In the genomic region with DNA sequence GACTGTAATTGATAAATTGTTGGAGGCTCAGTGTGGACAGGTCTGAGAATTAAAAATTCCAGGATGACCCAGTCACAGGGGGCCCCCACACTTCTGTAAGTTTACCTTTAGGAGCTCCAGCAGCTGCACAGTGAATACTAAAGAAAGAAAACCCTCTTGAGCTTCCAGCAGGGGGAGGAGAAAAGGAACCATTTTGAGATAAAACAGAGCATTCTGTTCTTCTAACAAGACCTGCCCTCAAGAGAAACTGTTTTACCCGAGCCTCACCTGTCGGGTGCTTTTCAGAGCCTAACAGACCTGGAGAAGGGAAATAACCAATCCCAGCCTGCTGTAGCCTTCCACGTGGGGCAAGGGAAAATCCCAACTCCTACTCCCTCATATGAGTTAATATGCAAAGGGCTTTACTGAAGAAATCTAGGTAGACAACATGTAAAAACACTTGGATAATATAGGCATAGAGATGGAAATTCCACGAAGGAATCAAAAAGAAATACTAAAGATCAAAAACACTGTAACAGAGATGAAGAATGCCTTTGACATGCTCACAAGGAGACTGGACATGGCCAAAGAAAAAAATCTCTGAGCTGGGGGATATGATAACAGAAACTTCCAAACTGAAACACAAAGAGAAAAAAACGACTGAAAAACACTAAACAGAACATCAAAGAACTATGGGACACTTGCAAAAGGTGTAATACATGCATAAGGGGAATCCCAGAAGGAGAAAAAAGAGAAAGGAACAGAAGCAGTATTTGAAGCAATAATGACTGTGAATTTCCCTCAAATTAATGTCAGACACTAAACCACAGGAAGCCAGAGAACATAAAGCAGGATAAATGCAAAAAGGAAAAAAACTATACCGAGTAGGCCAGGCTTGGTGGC, we compare ENCODE assay signal across 22 cellular contexts.
DNase-seq lines count a peak whose midpoint lies in the region; ATAC-seq and TF ChIP-seq lines count a peak whose summit lies in the region.
"Had no signal": no experiment of that assay in that cellular context is flagged by ENCODE, and none has a peak within 500 bp of the region (broad histone marks: within the 10 kb centered on the region; RNA-seq: fewer than 3 reads in every experiment).

No MANE protein-coding gene starts in this region.

- intact Hi-C loops in activated B cell treated with CpG ODN at 0.5 μM for 24 hours (cut with micrococcal nuclease): no loop called here
- intact Hi-C loops in natural killer cell (cut with micrococcal nuclease): no loop called here

- H3K9me3 Mint-ChIP-seq in activated naive CD4-positive, alpha-beta T cell treated with anti-CD3 and anti-CD28 coated beads, Interleukin-2, amount 50 U/mL, for 72 hours: no peaks in the 10 kb centered on the region
- H3K9me3 Mint-ChIP-seq in activated B cell treated with CpG ODN at 0.5 μM for 24 hours (no peaks in the 10 kb centered on the region), natural killer cell (no peaks in the 10 kb centered on the region)
- H3K9me3 Mint-ChIP-seq in stimulated activated memory B cell treated with anti-CD40 and anti-IgM and Interleukin-4, amounts not matched to agents 10 μg/mL and 1 μg/mL and 100 μg/mL, for 72 hours: no peaks in the 10 kb centered on the region
- H3K9me3 Mint-ChIP-seq: HFFc6 had no signal

- TF ChIP-seq CTCF in activated B cell treated with CpG ODN at 0.5 μM for 24 hours (IDR thresholded peaks at IDR 0.05) (no peak), natural killer cell (IDR thresholded peaks at IDR 0.05) (no peak)

- no peaks in the 10 kb centered on the region for H3K27me3 Mint-ChIP-seq in activated B cell treated with CpG ODN at 0.5 μM for 24 hours
- H3K27me3 Mint-ChIP-seq in stimulated activated memory B cell treated with anti-CD40 and anti-IgM and Interleukin-4, amounts not matched to agents 10 μg/mL and 1 μg/mL and 100 μg/mL, for 72 hours: no peaks in the 10 kb centered on the region
- peaks cover 13 to 22% of the 10 kb centered on the region in 2 donors for H3K27me3 Mint-ChIP-seq in natural killer cell (ENCODE audit: low read depth in 2 of 2)

- DNase-seq in activated naive CD4-positive, alpha-beta T cell treated with anti-CD3 and anti-CD28 coated beads, Interleukin-2, amount 50 U/mL, for 72 hours (ENCODE audit: low spot score in 2 of 2): no peak
- DNase-seq in activated naive CD4-positive, alpha-beta T cell treated with Interleukin-2 at 50 U/mL for 16 hours: no peak
- DNase-seq in activated B cell treated with CpG ODN at 0.5 μM for 24 hours: no peak
- no peak for DNase-seq in CD1c-positive myeloid dendritic cell (ENCODE audit: extremely low spot score)
- DNase-seq in activated gamma-delta T cell treated with Interleukin-2 at 50 U/mL for 16 hours: no peak
- DNase-seq in natural killer cell: no peak
- DNase-seq: activated CD8-positive, alpha-beta memory T cell treated with anti-CD3 and anti-CD28 coated beads, Interleukin-2, amount 50 U/mL, for 4 hours; activated naive CD4-positive, alpha-beta T cell treated with anti-CD3 and anti-CD28 coated beads, Interleukin-2, amount 50 U/mL, for 16 hours; brain microvascular endothelial cell; DMS79; dorsolateral prefrontal cortex; heart right ventricle; HFFc6; mammary epithelial cell; NCI-H1092; NCI-H2107; nephron progenitor cell had no signal

- peaks cover 13% of the 10 kb centered on the region for H3K4me1 Mint-ChIP-seq in activated B cell treated with CpG ODN at 0.5 μM for 24 hours
- peaks cover 20% of the 10 kb centered on the region for H3K4me1 Mint-ChIP-seq in stimulated activated memory B cell treated with anti-CD40 and anti-IgM and Interleukin-4, amounts not matched to agents 10 μg/mL and 1 μg/mL and 100 μg/mL, for 72 hours
- no peaks in the 10 kb centered on the region for H3K4me1 Mint-ChIP-seq in natural killer cell

- ATAC-seq in activated naive CD4-positive, alpha-beta T cell treated with anti-CD3 and anti-CD28 coated beads, Interleukin-2, amount 50 U/mL, for 72 hours: peak; percentile 51 to 66
- ATAC-seq in HG02884 (IDR thresholded peaks at IDR 0.05; ENCODE audit: unreplicated experiment) (peak; percentile 65), activated B cell treated with CpG ODN at 0.5 μM for 24 hours (ENCODE audit: low read depth) (peak; percentile 28), natural killer cell (no peak)
- no peak for ATAC-seq in stimulated activated memory B cell treated with anti-CD40 and anti-IgM and Interleukin-4, amounts not matched to agents 10 μg/mL and 1 μg/mL and 100 μg/mL, for 72 hours
- ATAC-seq: activated CD4-positive, CD25-positive, alpha-beta regulatory T cell treated with anti-CD3 and anti-CD28 coated beads, Interleukin-2, amount 50 U/mL, for 24 hours; HepG2 had no signal

- H3K36me3 Mint-ChIP-seq in activated naive CD4-positive, alpha-beta T cell treated with anti-CD3 and anti-CD28 coated beads, Interleukin-2, amount 50 U/mL, for 72 hours: no peaks in the 10 kb centered on the region
- no peaks in the 10 kb centered on the region for H3K36me3 Mint-ChIP-seq in activated B cell treated with CpG ODN at 0.5 μM for 24 hours (ENCODE audit: low read depth)
- H3K36me3 Mint-ChIP-seq in stimulated activated memory B cell treated with anti-CD40 and anti-IgM and Interleukin-4, amounts not matched to agents 10 μg/mL and 1 μg/mL and 100 μg/mL, for 72 hours: no peaks in the 10 kb centered on the region
- no peaks in the 10 kb centered on the region for H3K36me3 Mint-ChIP-seq in natural killer cell
- H3K36me3 Mint-ChIP-seq: CD4-positive, CD25-positive, alpha-beta regulatory T cell had no signal

- CTCF ChIA-PET in activated B cell treated with CpG ODN at 0.5 μM for 24 hours (lab: Charles Lee): no interaction called here

- H3K4me3 Mint-ChIP-seq in activated B cell treated with CpG ODN at 0.5 μM for 24 hours (no peak overlapping the region), natural killer cell (no peak overlapping the region)
- peak overlapping the region; percentile 3 for H3K4me3 Mint-ChIP-seq in stimulated activated memory B cell treated with anti-CD40 and anti-IgM and Interleukin-4, amounts not matched to agents 10 μg/mL and 1 μg/mL and 100 μg/mL, for 72 hours
- H3K4me3 Mint-ChIP-seq: CD4-positive, CD25-positive, alpha-beta regulatory T cell; HFFc6; nephron progenitor cell had no signal

- POLR2A ChIA-PET in activated B cell treated with CpG ODN at 0.5 μM for 24 hours (lab: Charles Lee): interaction anchor here (0.6 to 0.7 kb wide), 2 partner anchors 145 to 1217 kb away, joined by 7 read pairs; no protein-coding TSS in a partner anchor

- peak overlapping the region in 1 of 2 donors; percentile 12 for H3K27ac Mint-ChIP-seq in activated naive CD4-positive, alpha-beta T cell treated with anti-CD3 and anti-CD28 coated beads, Interleukin-2, amount 50 U/mL, for 72 hours
- H3K27ac Mint-ChIP-seq in activated B cell treated with CpG ODN at 0.5 μM for 24 hours: no peak overlapping the region
- H3K27ac Mint-ChIP-seq in stimulated activated memory B cell treated with anti-CD40 and anti-IgM and Interleukin-4, amounts not matched to agents 10 μg/mL and 1 μg/mL and 100 μg/mL, for 72 hours: peak overlapping the region; percentile 46
- no peak overlapping the region for H3K27ac Mint-ChIP-seq in natural killer cell
- H3K27ac Mint-ChIP-seq: HFFc6, nephron progenitor cell had no signal

Comparison
In these comparisons a context has a peak if more than half of its experiments do, and no peak if none do; other contexts are left out.
1. ATAC-seq: peak in activated naive CD4-positive, alpha-beta T cell treated with anti-CD3 and anti-CD28 coated beads, Interleukin-2, amount 50 U/mL, for 72 hours (2 of 2), HG02884 (single experiment) and activated B cell treated with CpG ODN at 0.5 μM for 24 hours (single experiment); none in stimulated activated memory B cell treated with anti-CD40 and anti-IgM and Interleukin-4, amounts not matched to agents 10 μg/mL and 1 μg/mL and 100 μg/mL, for 72 hours (single experiment) and natural killer cell (0 of 3).